ENCODE assay signal across 8 cellular contexts in the genomic region with DNA sequence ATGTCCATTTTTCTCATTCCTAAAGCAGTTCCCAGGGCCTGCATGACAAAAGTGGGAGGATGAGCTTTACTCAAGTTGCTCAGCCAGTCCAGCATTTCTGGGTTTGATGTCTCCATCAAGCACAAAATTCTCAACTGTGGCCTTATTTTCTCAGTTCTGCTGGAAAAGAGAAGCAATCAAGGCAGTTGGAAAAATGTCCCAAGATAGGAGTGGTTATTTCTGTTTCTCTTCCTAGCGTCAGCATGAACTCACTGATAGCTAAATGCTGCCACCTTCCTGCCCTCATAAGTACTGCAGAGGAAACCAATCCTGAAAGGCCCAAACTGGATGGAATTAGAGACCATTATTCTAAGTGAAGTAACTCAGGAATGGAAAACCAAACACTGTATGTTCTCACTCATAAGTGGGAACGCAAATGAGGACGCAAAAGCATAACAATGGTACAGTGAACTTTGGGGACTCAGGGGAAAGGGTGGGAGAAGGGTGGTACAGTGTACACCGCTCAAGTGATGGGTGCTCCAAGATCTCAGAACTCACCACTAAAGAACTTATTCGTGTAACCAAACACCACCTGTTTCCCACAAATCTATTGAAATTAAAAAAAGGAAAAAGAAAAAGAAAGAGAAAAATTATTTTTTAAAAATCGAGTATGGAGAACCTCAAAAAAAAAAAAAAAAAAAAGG. TPM values are rescaled to one million over a fixed set of nuclear protein-coding genes. Genes with fewer than 3 reads are reported as not detected.
DNase-seq lines count a peak whose midpoint lies in the region; ATAC-seq and TF ChIP-seq lines count a peak whose summit lies in the region.

No MANE protein-coding gene starts in this region.

- 36 to 37% methylated on average over 6 of the region's 6 CpGs for WGBS in sigmoid colon, 2 donors

- no peaks in the 10 kb centered on the region for H3K27me3 ChIP-seq in sigmoid colon

- no peaks in the 10 kb centered on the region for H3K9me3 ChIP-seq in sigmoid colon

- TF ChIP-seq POLR2A in sigmoid colon (IDR thresholded peaks at IDR 0.05) = no peak

- H3K4me3 ChIP-seq in sigmoid colon = no peak overlapping the region

- DNase-seq in NCI-H510A treated with DMSO at 0.1 percent for 48 hours (lab: John Stamatoyannopoulos, UW) = peak; percentile 47
- DNase-seq in NCI-H510A (lab: John Stamatoyannopoulos, UW) = no peak
- DNase-seq in NCI-H1048 (lab: John Stamatoyannopoulos, UW) = peak; percentile 3
- peak; percentile 8 to 52 (median 27) for DNase-seq in T-helper 1 cell
- peak; percentile 57 for DNase-seq in amniotic stem cell (lab: John Stamatoyannopoulos, UW)
- DNase-seq in left ventricle myocardium superior = peak; percentile 26
- peak; percentile 87 for DNase-seq in sigmoid colon

- peak; percentile 83 for ATAC-seq in left ventricle myocardium superior
- ATAC-seq in GM19463 (IDR thresholded peaks at IDR 0.05; ENCODE audit: unreplicated experiment) = no peak

- peak; percentile 92 to 98 (median 96) for TF ChIP-seq CTCF in sigmoid colon (IDR thresholded peaks at IDR 0.05)

- peaks cover 0 to 37% (median 31%) of the 10 kb centered on the region in 4 donors for H3K4me1 ChIP-seq in sigmoid colon

- peak overlapping the region; percentile 62 to 76 (median 64) for H3K27ac ChIP-seq in sigmoid colon

- no peaks in the 10 kb centered on the region for H3K36me3 ChIP-seq in sigmoid colon

- intact Hi-C loops in left ventricle myocardium superior (cut with micrococcal nuclease) (loop anchor here (5.0 to 10.0 kb wide), 2 partner anchors 288 to 461 kb away; no protein-coding TSS in a partner anchor), sigmoid colon (cut with DNase I) (loop anchor here (1.0 to 5.0 kb wide), 4 partner anchors 57 to 408 kb away; a partner anchor contains a TSS)

- no peak for TF ChIP-seq EP300 in sigmoid colon (IDR thresholded peaks at IDR 0.05)

RNA-seq across cellular contexts. Expression of a gene that starts 29.6 kb away (rescaled TPM):
- total RNA-seq in left ventricle myocardium superior (not detected), sigmoid colon (not detected)
- polyA plus RNA-seq in sigmoid colon = under 1 TPM in 2 of 3 donors, not detected in 1; 0.03 to 0.60 TPM

RNA-seq across cellular contexts. Expression of a gene that starts 53.0 kb away (rescaled TPM):
- 7.6 TPM for total RNA-seq in left ventricle myocardium superior
- total RNA-seq in sigmoid colon = 10 to 100 TPM in 3 of 4 donors, 1 to 10 TPM in 1; 2.6 to 25.3 (median 15.9) TPM
- 100 to 1,000 TPM in 2 of 3 donors, 10 to 100 TPM in 1; 94.4 to 311 (median 283) TPM for polyA plus RNA-seq in sigmoid colon
